15 cellular contexts compared by ENCODE assay signal in the genomic region with DNA sequence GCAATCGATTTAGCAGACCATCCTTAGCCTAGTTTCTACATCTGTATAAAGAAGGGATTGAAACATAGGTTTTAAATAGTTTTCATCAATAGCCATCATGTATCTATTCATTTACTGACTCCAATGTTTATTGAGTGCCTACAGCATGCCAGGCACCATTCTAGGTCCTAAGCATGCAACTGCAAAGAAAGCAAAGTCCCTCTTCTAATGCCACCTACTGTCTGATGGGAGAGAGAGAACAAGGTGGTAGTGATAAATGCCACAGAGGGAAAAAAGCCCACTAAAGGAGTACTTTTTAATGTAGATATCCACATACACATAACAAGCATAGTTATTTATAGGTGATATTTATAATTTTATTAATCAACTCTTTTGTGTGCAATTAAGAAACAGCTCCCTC.
A peak's percentile ranks its signal among the peaks of the same experiment; 100 is the strongest.
DNase-seq lines count a peak whose midpoint lies in the region; ATAC-seq and TF ChIP-seq lines count a peak whose summit lies in the region.
"Had no signal": no experiment of that assay in that cellular context is flagged by ENCODE, and none has a peak within 500 bp of the region (broad histone marks: within the 10 kb centered on the region; RNA-seq: fewer than 3 reads in every experiment).

No MANE protein-coding gene starts in this region.

- in situ Hi-C loops in ACHN (cut with HindIII; ENCODE audit: low pct_ligation_motif_present, low pct_unique_long_range_greater_than_20kb, low sequenced_read_pairs) (no loop called here), SK-MEL-5 (cut with HindIII; ENCODE audit: low pct_unique_long_range_greater_than_20kb, low sequenced_read_pairs) (no loop called here)

- TF ChIP-seq CTCF in C4-2B (conservative IDR thresholded peaks at IDR 0.05) (peak; percentile 12; the same call in 1 of the 2 replicates), omental fat pad (IDR thresholded peaks at IDR 0.05) (no peak)

- ATAC-seq in left lobe of liver = peak; percentile 85
- ATAC-seq in omental fat pad (ENCODE audit: low FRiP score) = no peak
- no peak for ATAC-seq in HG03520 (IDR thresholded peaks at IDR 0.05; ENCODE audit: unreplicated experiment)

- H3K27ac ChIP-seq in C4-2B = no peak overlapping the region
- H3K27ac ChIP-seq: RWPE1 had no signal

- DNase-seq in ACHN (peak; percentile 14), SK-MEL-5 (ENCODE audit: low read depth, low spot score) (peak; percentile 57), left lobe of liver (ENCODE audit: low spot score) (no peak), omental fat pad (ENCODE audit: low spot score) (no peak)
- no peak for DNase-seq in stimulated activated naive CD4-positive, alpha-beta T cell treated with Interleukin-2 at 50 U/mL for 16 hours (lab: John Stamatoyannopoulos, UW)
- DNase-seq: CD4-positive, alpha-beta T cell; DMS79 treated with DMSO at 0.1 percent for 48 hours; KBM-7; NCI-H1105; NCI-H1694; NCI-H2227 treated with DMSO at 0.1 percent for 48 hours; OCI-M1 had no signal

Comparison
In these comparisons a context has a peak if more than half of its experiments do, and no peak if none do; other contexts are left out.
1. DNase-seq: peak in ACHN (single experiment) and SK-MEL-5 (single experiment); none in left lobe of liver (single experiment), omental fat pad (single experiment) and stimulated activated naive CD4-positive, alpha-beta T cell treated with Interleukin-2 at 50 U/mL for 16 hours (single experiment).